In genomic region chr16:4874686-4875085, GRCh38 we compare ENCODE assay signal across 17 cellular contexts. TPM values are rescaled to one million over a fixed set of nuclear protein-coding genes. Genes with fewer than 3 reads are reported as not detected.
A peak's percentile ranks its signal among the peaks of the same experiment; 100 is the strongest.
DNase-seq lines count a peak whose midpoint lies in the region; ATAC-seq, FAIRE-seq and TF ChIP-seq lines count a peak whose summit lies in the region.
"Had no signal": no experiment of that assay in that cellular context is flagged by ENCODE, and none has a peak within 500 bp of the region (broad histone marks: within the 10 kb centered on the region; RNA-seq: fewer than 3 reads in every experiment).

No MANE protein-coding gene starts in this region.

- no peak overlapping the region for H3K27ac ChIP-seq in endothelial cell of umbilical vein (ENCODE audit: insufficient read depth, low read depth, low read length)
- H3K27ac ChIP-seq: GM23248 had no signal

- H3K27me3 ChIP-seq in endothelial cell of umbilical vein (ENCODE audit: control insufficient read depth in 2 of 2, insufficient read depth in 2 of 2, low read length in 2 of 2) (no peaks in the 10 kb centered on the region), MG63 (no peaks in the 10 kb centered on the region)

- CTCF ChIA-PET in endothelial cell of umbilical vein (lab: Charles Lee) = interaction anchor here (0.9 kb wide), 1 partner anchor 18 kb away, joined by 3 read pairs; no protein-coding TSS in a partner anchor

- TF ChIP-seq POLR2A in endothelial cell of umbilical vein (IDR thresholded peaks at IDR 0.05; ENCODE audit: low read depth, low read length) = no peak

- no peak overlapping the region for H3K4me3 ChIP-seq in endothelial cell of umbilical vein (replicated peaks in 1 of 3; ENCODE audit: insufficient read depth in 1 of 3, low read depth in 1 of 3, low read length in 3 of 3)
- no peak overlapping the region for H3K4me3 ChIP-seq in MG63
- H3K4me3 ChIP-seq: GM23248 had no signal

- no peak for FAIRE-seq in endothelial cell of umbilical vein (lab: Jason Lieb, UNC)
- FAIRE-seq: A204.1 had no signal

- peak overlapping the region; percentile 31 for H3K4me3 Mint-ChIP-seq in T-helper 17 cell
- no peak overlapping the region for H3K4me3 Mint-ChIP-seq in stimulated activated effector memory CD8-positive, alpha-beta T cell treated with anti-CD3 and anti-CD28 coated beads, Interleukin-12 subunit alpha, Interleukin-12 subunit beta, amount 100 ng/mL, for 72 hours
- H3K4me3 Mint-ChIP-seq: HFFc6 had no signal

- dilution Hi-C loops in endothelial cell of umbilical vein (cut with MboI; ENCODE audit: extremely low pct_ligation_motif_present, low sequenced_read_pairs) = no loop called here

- no peaks in the 10 kb centered on the region for H3K9me1 ChIP-seq in endothelial cell of umbilical vein (replicated peaks; ENCODE audit: control insufficient read depth, extremely low read depth, insufficient read depth, low read length)

- ATAC-seq in left ventricle myocardium superior (no peak), T-helper 17 cell (no peak), GM19023 (IDR thresholded peaks at IDR 0.05; ENCODE audit: unreplicated experiment) (no peak)
- no peak for ATAC-seq in stimulated activated effector memory CD8-positive, alpha-beta T cell treated with anti-CD3 and anti-CD28 coated beads, Interleukin-12 subunit alpha, Interleukin-12 subunit beta, amount 100 ng/mL, for 72 hours

- no peaks in the 10 kb centered on the region for H3K79me2 ChIP-seq in endothelial cell of umbilical vein (ENCODE audit: control insufficient read depth, insufficient read depth, low read length)

- H3K4me1 Mint-ChIP-seq in T-helper 17 cell = peaks cover 6% of the 10 kb centered on the region
- peaks cover 4% of the 10 kb centered on the region for H3K4me1 Mint-ChIP-seq in stimulated activated effector memory CD8-positive, alpha-beta T cell treated with anti-CD3 and anti-CD28 coated beads, Interleukin-12 subunit alpha, Interleukin-12 subunit beta, amount 100 ng/mL, for 72 hours

- H3K36me3 Mint-ChIP-seq in T-helper 17 cell (ENCODE audit: low read depth) = peaks cover 12% of the 10 kb centered on the region
- H3K36me3 Mint-ChIP-seq in stimulated activated effector memory CD8-positive, alpha-beta T cell treated with anti-CD3 and anti-CD28 coated beads, Interleukin-12 subunit alpha, Interleukin-12 subunit beta, amount 100 ng/mL, for 72 hours = peaks cover 95% of the 10 kb centered on the region

- no peak overlapping the region for H3K4me2 ChIP-seq in endothelial cell of umbilical vein (ENCODE audit: insufficient read depth, low read length)

- no peak overlapping the region for H2AFZ ChIP-seq in endothelial cell of umbilical vein (ENCODE audit: low read depth, low read length)
- H2AFZ ChIP-seq: GM23248 had no signal

- no peak overlapping the region for H3K27ac Mint-ChIP-seq in T-helper 17 cell
- H3K27ac Mint-ChIP-seq in stimulated activated effector memory CD8-positive, alpha-beta T cell treated with anti-CD3 and anti-CD28 coated beads, Interleukin-12 subunit alpha, Interleukin-12 subunit beta, amount 100 ng/mL, for 72 hours = peak overlapping the region; percentile 16
- H3K27ac Mint-ChIP-seq: HFFc6 had no signal

- no peak for TF ChIP-seq CTCF in endothelial cell of umbilical vein (IDR thresholded peaks at IDR 0.05; ENCODE audit: extremely low read depth in 1 of 2, insufficient read depth in 1 of 2, low read depth in 1 of 2, low read length in 2 of 2)

- H3K4me1 ChIP-seq in endothelial cell of umbilical vein (ENCODE audit: control insufficient read depth, extremely low read depth, insufficient read depth, low read length) = no peaks in the 10 kb centered on the region

- TSS peak; percentile 68 for BruUV-seq in endothelial cell of umbilical vein (replicated peaks; lab: Mats Ljungman, UMichigan)

- no peaks in the 10 kb centered on the region for H3K27me3 Mint-ChIP-seq in T-helper 17 cell

- no peaks in the 10 kb centered on the region for H4K20me1 ChIP-seq in endothelial cell of umbilical vein (replicated peaks; ENCODE audit: control insufficient read depth, extremely low read depth, insufficient read depth, low read length)

- no peaks in the 10 kb centered on the region for H3K9me3 ChIP-seq in T-helper 17 cell (ENCODE audit: control insufficient read depth, low read length, poor library complexity, severe bottlenecking)
- H3K9me3 ChIP-seq in endothelial cell of umbilical vein (replicated peaks; ENCODE audit: control insufficient read depth, insufficient read depth, low read length) = no peaks in the 10 kb centered on the region
- H3K9me3 ChIP-seq in MG63 = no peaks in the 10 kb centered on the region

- DNase-seq in cardiac septum (ENCODE audit: low spot score) = peak; percentile 38
- DNase-seq in left ventricle myocardium superior = no peak
- DNase-seq in T-helper 17 cell = no peak
- DNase-seq in endothelial cell of umbilical vein (ENCODE audit: low read depth, low spot score) = no peak
- DNase-seq in stimulated activated effector memory CD8-positive, alpha-beta T cell treated with anti-CD3 and anti-CD28 coated beads, Interleukin-12 subunit alpha, Interleukin-12 subunit beta, amount 100 ng/mL, for 72 hours (ENCODE audit: low spot score in 2 of 2) = no peak
- DNase-seq in stimulated activated CD4-positive, alpha-beta T cell treated with anti-CD3 and anti-CD28 coated beads, Interleukin-2, amount 100 ng/mL, for 48 hours = no peak
- no peak for DNase-seq in MG63
- DNase-seq: C1 segment of cervical spinal cord, COR-L47, GM23248, HFFc6, NCI-H1436, NCI-H2029 treated with DMSO at 0.1 percent for 48 hours, NCI-H510A, RPMI8226 had no signal

- POLR2A ChIA-PET in endothelial cell of umbilical vein (lab: Charles Lee) = interaction anchor here (1.0 kb wide), 1 partner anchor 15 kb away, joined by 3 read pairs; no protein-coding TSS in a partner anchor

- H3K9me3 Mint-ChIP-seq in stimulated activated effector memory CD8-positive, alpha-beta T cell treated with anti-CD3 and anti-CD28 coated beads, Interleukin-12 subunit alpha, Interleukin-12 subunit beta, amount 100 ng/mL, for 72 hours = no peaks in the 10 kb centered on the region
- H3K9me3 Mint-ChIP-seq: HFFc6 had no signal

- H3K36me3 ChIP-seq in endothelial cell of umbilical vein (ENCODE audit: control insufficient read depth in 2 of 2, extremely low read depth in 1 of 2, insufficient read depth in 2 of 2, low read length in 2 of 2) = peaks cover 30 to 66% of the 10 kb centered on the region in 2 experiments
- peaks cover 94% of the 10 kb centered on the region for H3K36me3 ChIP-seq in MG63

- intact Hi-C loops in cardiac septum (cut with DNase I) (no loop called here), left ventricle myocardium superior (cut with micrococcal nuclease) (no loop called here), endothelial cell of umbilical vein (cut with micrococcal nuclease) (no loop called here)

- no peak overlapping the region for H3K9ac ChIP-seq in endothelial cell of umbilical vein (replicated peaks; ENCODE audit: extremely low read depth, insufficient read depth, low read length)
- H3K9ac ChIP-seq: GM23248 had no signal

TF ChIP-seq in endothelial cell of umbilical vein, 7 proteins besides CTCF, POLR2A, EP300 and RAD21:
- TF ChIP-seq MYC (IDR thresholded peaks at IDR 0.05; ENCODE audit: low read depth, low read length) (no peak), POLR2AphosphoS5 (IDR thresholded peaks at IDR 0.05; ENCODE audit: insufficient read depth, low read depth, low read length) (no peak), FOS (IDR thresholded peaks at IDR 0.05; ENCODE audit: borderline replicate concordance, insufficient read depth, low read length) (no peak), GATA2 (IDR thresholded peaks at IDR 0.05; ENCODE audit: insufficient read depth, insufficient read length, low read depth, low read length) (no peak), EZH2 (IDR thresholded peaks at IDR 0.05; ENCODE audit: borderline replicate concordance, low read depth, low read length, severe bottlenecking) (no peak), MAX (IDR thresholded peaks at IDR 0.05; ENCODE audit: insufficient read depth, insufficient read length) (no peak), JUN (IDR thresholded peaks at IDR 0.05; ENCODE audit: borderline replicate concordance, insufficient read depth, insufficient read length, low read depth) (no peak)

RNA-seq across cellular contexts. Expression of gene UBN1, which starts 27.4 kb away (rescaled TPM):
- total RNA-seq in cardiac septum (23.6 TPM), left ventricle myocardium superior (50.9 TPM), T-helper 17 cell (10 to 100 TPM; 47.5 to 69.8 TPM), endothelial cell of umbilical vein (44.8 and 45.3 TPM in 2 replicates)
- polyA plus RNA-seq in endothelial cell of umbilical vein = 23.9 and 26.0 TPM in 2 replicates
- polyA plus RNA-seq in endothelial cell of umbilical vein (2011; cell fraction: cytosol; rRNA removed) = 20.3 and 20.4 TPM in 2 replicates
- 73.9 and 78.8 TPM in 2 replicates for polyA plus RNA-seq in endothelial cell of umbilical vein (2011; cell fraction: nucleus; rRNA removed)
- 29.3 and 34.6 TPM in 2 replicates for polyA plus RNA-seq in endothelial cell of umbilical vein (2012)
- polyA minus RNA-seq in endothelial cell of umbilical vein = 63.4 and 64.5 TPM in 2 replicates
- 14.4 TPM for polyA minus RNA-seq in endothelial cell of umbilical vein (2011; cell fraction: cytosol; rRNA and poly(A)+ RNA removed)
- polyA minus RNA-seq in endothelial cell of umbilical vein (2011; cell fraction: nucleus; rRNA and poly(A)+ RNA removed) = 35.7 and 52.7 TPM in 2 replicates
- 27.3 and 27.7 TPM in 2 replicates for total RNA-seq in MG63 (2014; rRNA removed; shearing (Covaris generic); ENCODE audit: low replicate concordance)

RNA-seq across cellular contexts. Expression of gene GLYR1, which starts 27.6 kb away (rescaled TPM):
- total RNA-seq in cardiac septum (64.9 TPM), left ventricle myocardium superior (102 TPM), T-helper 17 cell (100 to 1,000 TPM in 1 of 2 donors, 10 to 100 TPM in 1; 91.9 to 108 TPM), endothelial cell of umbilical vein (107 TPM in 2 replicates)
- polyA plus RNA-seq in endothelial cell of umbilical vein = 44.0 and 47.9 TPM in 2 replicates
- polyA plus RNA-seq in endothelial cell of umbilical vein (2011; cell fraction: cytosol; rRNA removed) = 45.3 and 47.5 TPM in 2 replicates
- polyA plus RNA-seq in endothelial cell of umbilical vein (2011; cell fraction: nucleus; rRNA removed) = 78.0 and 84.2 TPM in 2 replicates
- 58.2 and 59.2 TPM in 2 replicates for polyA plus RNA-seq in endothelial cell of umbilical vein (2012)
- 53.6 and 70.3 TPM in 2 replicates for polyA minus RNA-seq in endothelial cell of umbilical vein
- polyA minus RNA-seq in endothelial cell of umbilical vein (2011; cell fraction: cytosol; rRNA and poly(A)+ RNA removed) = 16.6 TPM
- 39.9 and 41.7 TPM in 2 replicates for polyA minus RNA-seq in endothelial cell of umbilical vein (2011; cell fraction: nucleus; rRNA and poly(A)+ RNA removed)
- total RNA-seq in MG63 (2014; rRNA removed; shearing (Covaris generic); ENCODE audit: low replicate concordance) = 44.6 and 45.2 TPM in 2 replicates
